ENCODE assay signal across 1 cellular context in the genomic region with DNA sequence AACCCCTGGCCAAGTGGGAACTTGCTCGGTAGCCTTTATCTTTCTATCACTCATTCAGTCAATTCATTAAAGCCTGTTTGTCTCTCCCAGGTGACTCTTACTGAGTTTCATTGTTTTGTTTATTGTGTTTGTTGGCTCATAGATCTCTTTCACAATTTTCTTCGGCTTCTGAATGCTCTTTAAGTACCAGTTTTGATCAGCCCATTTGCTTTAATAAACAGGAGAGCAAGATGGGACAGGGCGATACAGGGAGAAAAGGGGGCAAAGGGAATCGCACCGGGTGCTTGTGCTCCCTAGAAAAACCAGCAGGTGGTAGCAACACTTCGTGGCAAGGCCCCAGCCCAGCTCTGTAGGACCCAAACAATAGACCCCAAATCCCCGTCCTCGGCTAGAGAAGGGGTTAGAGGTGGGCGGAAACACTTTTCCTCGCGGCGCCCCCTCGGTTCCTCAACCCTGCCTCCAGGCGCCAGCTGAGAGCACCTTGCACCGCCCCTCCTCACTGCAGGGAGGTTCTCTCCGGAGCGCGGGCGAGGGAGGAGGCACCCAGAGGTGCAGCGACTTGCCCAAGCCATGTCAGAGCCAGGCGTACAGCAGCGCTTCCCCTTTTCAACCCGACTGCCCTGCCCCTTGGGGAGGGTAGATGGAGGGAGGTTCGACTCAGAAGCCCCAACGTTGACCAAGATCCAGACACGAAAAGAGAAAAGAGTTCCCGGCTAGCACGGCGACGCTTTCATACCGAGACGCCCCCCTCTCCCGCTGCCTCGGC.
TF ChIP-seq lines count a peak whose summit lies in the region.

No MANE protein-coding gene starts in this region.

TF ChIP-seq in GM12878, 131 proteins besides CTCF, POLR2A, EP300 and RAD21 (continued from another document):
- TF ChIP-seq, protein P1, sequence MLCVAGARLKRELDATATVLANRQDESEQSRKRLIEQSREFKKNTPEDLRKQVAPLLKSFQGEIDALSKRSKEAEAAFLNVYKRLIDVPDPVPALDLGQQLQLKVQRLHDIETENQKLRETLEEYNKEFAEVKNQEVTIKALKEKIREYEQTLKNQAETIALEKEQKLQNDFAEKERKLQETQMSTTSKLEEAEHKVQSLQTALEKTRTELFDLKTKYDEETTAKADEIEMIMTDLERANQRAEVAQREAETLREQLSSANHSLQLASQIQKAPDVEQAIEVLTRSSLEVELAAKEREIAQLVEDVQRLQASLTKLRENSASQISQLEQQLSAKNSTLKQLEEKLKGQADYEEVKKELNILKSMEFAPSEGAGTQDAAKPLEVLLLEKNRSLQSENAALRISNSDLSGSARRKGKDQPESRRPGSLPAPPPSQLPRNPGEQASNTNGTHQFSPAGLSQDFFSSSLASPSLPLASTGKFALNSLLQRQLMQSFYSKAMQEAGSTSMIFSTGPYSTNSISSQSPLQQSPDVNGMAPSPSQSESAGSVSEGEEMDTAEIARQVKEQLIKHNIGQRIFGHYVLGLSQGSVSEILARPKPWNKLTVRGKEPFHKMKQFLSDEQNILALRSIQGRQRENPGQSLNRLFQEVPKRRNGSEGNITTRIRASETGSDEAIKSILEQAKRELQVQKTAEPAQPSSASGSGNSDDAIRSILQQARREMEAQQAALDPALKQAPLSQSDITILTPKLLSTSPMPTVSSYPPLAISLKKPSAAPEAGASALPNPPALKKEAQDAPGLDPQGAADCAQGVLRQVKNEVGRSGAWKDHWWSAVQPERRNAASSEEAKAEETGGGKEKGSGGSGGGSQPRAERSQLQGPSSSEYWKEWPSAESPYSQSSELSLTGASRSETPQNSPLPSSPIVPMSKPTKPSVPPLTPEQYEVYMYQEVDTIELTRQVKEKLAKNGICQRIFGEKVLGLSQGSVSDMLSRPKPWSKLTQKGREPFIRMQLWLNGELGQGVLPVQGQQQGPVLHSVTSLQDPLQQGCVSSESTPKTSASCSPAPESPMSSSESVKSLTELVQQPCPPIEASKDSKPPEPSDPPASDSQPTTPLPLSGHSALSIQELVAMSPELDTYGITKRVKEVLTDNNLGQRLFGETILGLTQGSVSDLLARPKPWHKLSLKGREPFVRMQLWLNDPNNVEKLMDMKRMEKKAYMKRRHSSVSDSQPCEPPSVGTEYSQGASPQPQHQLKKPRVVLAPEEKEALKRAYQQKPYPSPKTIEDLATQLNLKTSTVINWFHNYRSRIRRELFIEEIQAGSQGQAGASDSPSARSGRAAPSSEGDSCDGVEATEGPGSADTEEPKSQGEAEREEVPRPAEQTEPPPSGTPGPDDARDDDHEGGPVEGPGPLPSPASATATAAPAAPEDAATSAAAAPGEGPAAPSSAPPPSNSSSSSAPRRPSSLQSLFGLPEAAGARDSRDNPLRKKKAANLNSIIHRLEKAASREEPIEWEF (IDR thresholded peaks at IDR 0.05; ENCODE audit: insufficient replicate concordance, low read depth, low read length), result no peak
- TF ChIP-seq STAT1 (conservative IDR thresholded peaks at IDR 0.05) (0 out of 2 replicates have a peak, but pooled peaks have one; percentile 52), HDAC2 (IDR thresholded peaks at IDR 0.05) (no peak), RB1 (IDR thresholded peaks at IDR 0.05; ENCODE audit: borderline replicate concordance) (peak; percentile 88; the same call in 1 of the 2 replicates), NRF1 (conservative IDR thresholded peaks at IDR 0.05; ENCODE audit: low read depth, low read length) (no peak), ZNF622 (IDR thresholded peaks at IDR 0.05) (no peak), NBN (IDR thresholded peaks at IDR 0.05) (peak; percentile 65; the same call in 1 of the 2 replicates), SIN3A (IDR thresholded peaks at IDR 0.05; ENCODE audit: low read depth, low read length) (no peak), SPI1 (IDR thresholded peaks at IDR 0.05; ENCODE audit: borderline replicate concordance, insufficient read depth, low read depth, low read length) (peak; percentile 91), SUPT20H (IDR thresholded peaks at IDR 0.05; ENCODE audit: borderline replicate concordance, control insufficient read depth, low read depth, low read length) (no peak), CBFB (IDR thresholded peaks at IDR 0.05; ENCODE audit: low read depth) (no peak), SMC3 (IDR thresholded peaks at IDR 0.05; ENCODE audit: borderline replicate concordance, low read length) (peak; percentile 63; the same call in 1 of the 2 replicates), ATF7 (IDR thresholded peaks at IDR 0.05; ENCODE audit: low read depth) (peak; percentile 29; the same call in 1 of the 2 replicates), EED (IDR thresholded peaks at IDR 0.05; ENCODE audit: low read depth) (0 out of 2 replicates have a peak, but pooled peaks have one; percentile 24), RCOR1 (conservative IDR thresholded peaks at IDR 0.05; ENCODE audit: low read depth, low read length) (no peak), CREB1 (IDR thresholded peaks at IDR 0.05; ENCODE audit: low read depth) (no peak), BCL11A (IDR thresholded peaks at IDR 0.05; ENCODE audit: low read depth, low read length) (no peak), MEF2A (IDR thresholded peaks at IDR 0.05; ENCODE audit: insufficient read depth, low read depth, low read length) (0 out of 2 replicates have a peak, but pooled peaks have one; percentile 20), NFIC (IDR thresholded peaks at IDR 0.05; ENCODE audit: low read depth, low read length) (no peak), TCF7 (IDR thresholded peaks at IDR 0.05; ENCODE audit: borderline replicate concordance) (no peak), HDGF (IDR thresholded peaks at IDR 0.05) (peak; percentile 76; the same call in 1 of the 2 replicates), MYB (IDR thresholded peaks at IDR 0.05; ENCODE audit: borderline replicate concordance, low read depth, low read length) (no peak), YY1 (IDR thresholded peaks at IDR 0.05; ENCODE audit: low read depth, low read length) (peak; percentile 42; the same call in 1 of the 2 replicates), NFYA (IDR thresholded peaks at IDR 0.05; ENCODE audit: borderline replicate concordance, low read depth, low read length) (no peak), CBX3 (IDR thresholded peaks at IDR 0.05; ENCODE audit: borderline replicate concordance, low read depth) (no peak), GATAD2B (conservative IDR thresholded peaks at IDR 0.05; ENCODE audit: low read depth) (peak; percentile 40; the same call in 1 of the 2 replicates)
- TF ChIP-seq, protein P2, sequence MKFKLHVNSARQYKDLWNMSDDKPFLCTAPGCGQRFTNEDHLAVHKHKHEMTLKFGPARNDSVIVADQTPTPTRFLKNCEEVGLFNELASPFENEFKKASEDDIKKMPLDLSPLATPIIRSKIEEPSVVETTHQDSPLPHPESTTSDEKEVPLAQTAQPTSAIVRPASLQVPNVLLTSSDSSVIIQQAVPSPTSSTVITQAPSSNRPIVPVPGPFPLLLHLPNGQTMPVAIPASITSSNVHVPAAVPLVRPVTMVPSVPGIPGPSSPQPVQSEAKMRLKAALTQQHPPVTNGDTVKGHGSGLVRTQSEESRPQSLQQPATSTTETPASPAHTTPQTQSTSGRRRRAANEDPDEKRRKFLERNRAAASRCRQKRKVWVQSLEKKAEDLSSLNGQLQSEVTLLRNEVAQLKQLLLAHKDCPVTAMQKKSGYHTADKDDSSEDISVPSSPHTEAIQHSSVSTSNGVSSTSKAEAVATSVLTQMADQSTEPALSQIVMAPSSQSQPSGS (IDR thresholded peaks at IDR 0.05; ENCODE audit: low read length), result no peak
- TF ChIP-seq, protein P3, sequence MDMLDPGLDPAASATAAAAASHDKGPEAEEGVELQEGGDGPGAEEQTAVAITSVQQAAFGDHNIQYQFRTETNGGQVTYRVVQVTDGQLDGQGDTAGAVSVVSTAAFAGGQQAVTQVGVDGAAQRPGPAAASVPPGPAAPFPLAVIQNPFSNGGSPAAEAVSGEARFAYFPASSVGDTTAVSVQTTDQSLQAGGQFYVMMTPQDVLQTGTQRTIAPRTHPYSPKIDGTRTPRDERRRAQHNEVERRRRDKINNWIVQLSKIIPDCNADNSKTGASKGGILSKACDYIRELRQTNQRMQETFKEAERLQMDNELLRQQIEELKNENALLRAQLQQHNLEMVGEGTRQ (IDR thresholded peaks at IDR 0.05; ENCODE audit: borderline replicate concordance, low read depth, low read length), result no peak
